In the genomic region with DNA sequence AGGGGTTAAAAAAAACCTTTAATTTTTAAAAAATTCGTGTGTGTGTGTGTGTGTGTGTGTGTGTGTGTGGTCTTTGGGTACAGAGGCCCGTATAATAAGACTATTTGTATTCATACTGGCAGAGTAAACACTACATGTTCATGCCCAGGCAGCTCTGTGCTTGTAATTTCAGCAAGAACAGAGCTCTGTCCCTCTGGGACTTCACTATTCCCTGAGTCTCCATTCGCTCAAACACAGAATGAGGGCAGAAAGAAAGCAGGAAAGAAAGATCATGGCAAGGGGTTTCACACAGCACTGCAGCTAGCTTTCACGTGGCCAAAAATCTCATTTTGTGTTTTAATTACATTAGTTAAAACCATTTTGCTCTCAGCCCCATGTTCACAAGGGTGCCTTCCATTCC, we compare ENCODE assay signal across 14 cellular contexts.
DNase-seq lines count a peak whose midpoint lies in the region; ATAC-seq, FAIRE-seq and TF ChIP-seq lines count a peak whose summit lies in the region.
"Had no signal": no experiment of that assay in that cellular context is flagged by ENCODE, and none has a peak within 500 bp of the region (broad histone marks: within the 10 kb centered on the region; RNA-seq: fewer than 3 reads in every experiment).

No MANE protein-coding gene starts in this region.

- H3K27ac ChIP-seq in 22Rv1 (peak overlapping the region; percentile 8; the same call in 1 of the 2 replicates), VCaP (peak overlapping the region; percentile 73), keratinocyte (ENCODE audit: control insufficient read depth, insufficient read depth, low read length) (peak overlapping the region; percentile 70)
- H3K27ac ChIP-seq: upper lobe of right lung had no signal

- no peaks in the 10 kb centered on the region for H4K20me1 ChIP-seq in keratinocyte (ENCODE audit: control insufficient read depth, extremely low read depth, insufficient read depth, low read length)

- dilution Hi-C loops in keratinocyte (cut with MboI; ENCODE audit: extremely low pct_ligation_motif_present, low sequenced_read_pairs): no loop called here

- H2AFZ ChIP-seq in keratinocyte (ENCODE audit: control insufficient read depth, low read length): no peak overlapping the region

- H3K9me3 ChIP-seq in keratinocyte (ENCODE audit: control insufficient read depth, low read depth, low read length): no peaks in the 10 kb centered on the region
- H3K9me3 ChIP-seq: upper lobe of right lung had no signal

- no peak for FAIRE-seq in keratinocyte (lab: Jason Lieb, UNC)
- FAIRE-seq: GM12892 had no signal

- no peaks in the 10 kb centered on the region for H3K9me1 ChIP-seq in keratinocyte (ENCODE audit: control insufficient read depth, extremely low read depth, insufficient read depth, low read length)

- no peaks in the 10 kb centered on the region for H3K79me2 ChIP-seq in keratinocyte (ENCODE audit: control insufficient read depth, insufficient read depth, low read length)

- DNase-seq in NCI-H1436 (lab: John Stamatoyannopoulos, UW) (peak; percentile 85), keratinocyte (ENCODE audit: low read depth, low spot score) (no peak), NCI-H524 (lab: John Stamatoyannopoulos, UW) (no peak), GM19238 (ENCODE audit: insufficient read length, low spot score) (no peak), mesenteric fat pad (ENCODE audit: low spot score) (no peak)
- DNase-seq: activated CD8-positive, alpha-beta memory T cell treated with anti-CD3 and anti-CD28 coated beads, Interleukin-2, amount 50 U/mL, for 4 hours; left cardiac atrium; NCI-H446; stimulated activated CD4-positive, alpha-beta T cell treated with anti-CD3 and anti-CD28 coated beads, Interleukin-12 subunit alpha, Interleukin-12 subunit beta, amount 100 ng/mL, for 4 hours; upper lobe of right lung had no signal

- H3K4me3 ChIP-seq in keratinocyte (ENCODE audit: control insufficient read depth in 2 of 3, extremely low read depth in 1 of 3, insufficient read depth in 2 of 3, low read depth in 1 of 3, low read length in 3 of 3): peak overlapping the region in 1 of 3 experiments; percentile 12
- H3K4me3 ChIP-seq: upper lobe of right lung had no signal

- peak overlapping the region; percentile 30 for H3K9ac ChIP-seq in keratinocyte (ENCODE audit: control insufficient read depth, extremely low read depth, insufficient read depth, low read length)

- no peak for ATAC-seq in HG02870 (IDR thresholded peaks at IDR 0.05; ENCODE audit: unreplicated experiment)
- ATAC-seq: left cardiac atrium, upper lobe of right lung had no signal

- H3K27me3 ChIP-seq in keratinocyte (ENCODE audit: control insufficient read depth, extremely low read depth, insufficient read depth, low read length): no peaks in the 10 kb centered on the region
- H3K27me3 ChIP-seq: upper lobe of right lung had no signal

- TF ChIP-seq CTCF in 22Rv1 (IDR thresholded peaks at IDR 0.05) (no peak), VCaP (conservative IDR thresholded peaks at IDR 0.05) (no peak), keratinocyte (optimal IDR thresholded peaks at IDR 0.05 in 1 of 3, IDR thresholded peaks at IDR 0.05 in 1 of 3, conservative IDR thresholded peaks at IDR 0.05 in 1 of 3; ENCODE audit: extremely low read depth in 1 of 3, insufficient read depth in 2 of 3, low read length in 3 of 3) (no peak)

- peak overlapping the region; percentile 68 for H3K4me2 ChIP-seq in keratinocyte (ENCODE audit: control insufficient read depth, extremely low read depth, insufficient read depth, low read depth, low read length)

- H3K4me1 ChIP-seq in keratinocyte (ENCODE audit: control insufficient read depth, extremely low read depth, insufficient read depth, low read length): peaks cover 44% of the 10 kb centered on the region
- H3K4me1 ChIP-seq: upper lobe of right lung had no signal

- peaks cover 6 to 20% of the 10 kb centered on the region in 2 experiments for H3K36me3 ChIP-seq in keratinocyte (ENCODE audit: control insufficient read depth in 2 of 2, extremely low read depth in 1 of 2, insufficient read depth in 2 of 2, low read length in 2 of 2)

Comparison
In these comparisons a context has a peak if more than half of its experiments do, and no peak if none do; other contexts are left out.
1. H3K27ac ChIP-seq: peak in every context shown above with its lines; median percentile 73 in VCaP; 70 in keratinocyte; 8 in 22Rv1.